Comparison of ENCODE assay signal across 19 cellular contexts in the genomic region with DNA sequence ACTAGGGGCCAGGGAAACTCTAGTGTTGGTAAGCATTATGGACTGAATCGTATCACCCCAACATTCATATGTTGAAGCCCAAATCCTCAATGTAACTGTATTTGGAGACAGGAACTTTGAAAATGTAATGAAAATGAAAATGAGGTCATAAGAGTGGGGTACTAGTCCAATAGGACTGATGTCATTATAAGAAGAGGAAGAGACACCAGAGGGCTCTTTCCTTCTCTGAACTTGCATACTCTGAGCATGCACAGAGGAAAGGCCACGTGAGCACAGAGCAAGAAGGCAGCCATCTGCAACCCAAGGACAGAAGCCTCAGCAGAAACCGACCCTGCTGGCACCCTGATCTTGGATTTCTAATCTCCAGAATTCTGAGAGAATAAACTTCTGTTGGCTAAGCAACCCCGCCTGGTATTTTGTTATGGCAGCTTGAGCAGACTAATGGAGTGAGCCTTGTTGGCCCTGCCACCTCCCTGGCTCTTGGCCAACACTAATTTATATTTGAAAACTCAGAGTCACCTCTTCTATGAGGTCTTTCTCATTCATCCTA.
"Had no signal": no experiment of that assay in that cellular context is flagged by ENCODE, and none has a peak within 500 bp of the region (broad histone marks: within the 10 kb centered on the region; RNA-seq: fewer than 3 reads in every experiment).

No MANE protein-coding gene starts in this region.

- H3K27me3 ChIP-seq: body of pancreas, hepatocyte, left lung, pancreas, tibial artery, vagina had no signal

- H3K27me3 Mint-ChIP-seq: activated B cell treated with CpG ODN at 0.5 μM for 24 hours; activated CD8-positive, alpha-beta T cell treated with anti-CD3 and anti-CD28 coated beads for 36 hours; activated naive CD8-positive, alpha-beta T cell treated with anti-CD3 and anti-CD28 coated beads for 36 hours; naive thymus-derived CD8-positive, alpha-beta T cell had no signal

- H3K27ac Mint-ChIP-seq: activated B cell treated with CpG ODN at 0.5 μM for 24 hours; activated CD8-positive, alpha-beta T cell treated with anti-CD3 and anti-CD28 coated beads for 36 hours; activated naive CD8-positive, alpha-beta T cell treated with anti-CD3 and anti-CD28 coated beads for 36 hours had no signal

- H3K36me3 Mint-ChIP-seq: naive thymus-derived CD8-positive, alpha-beta T cell had no signal

- H3K27ac ChIP-seq: body of pancreas, hepatocyte, left lung, pancreas, tibial artery, vagina had no signal

- H3K79me2 ChIP-seq: hepatocyte had no signal

- H3K4me3 Mint-ChIP-seq: activated B cell treated with CpG ODN at 0.5 μM for 24 hours; activated CD8-positive, alpha-beta T cell treated with anti-CD3 and anti-CD28 coated beads for 36 hours; activated naive CD8-positive, alpha-beta T cell treated with anti-CD3 and anti-CD28 coated beads for 36 hours; naive thymus-derived CD8-positive, alpha-beta T cell had no signal

- ATAC-seq: activated CD8-positive, alpha-beta T cell treated with anti-CD3 and anti-CD28 coated beads for 36 hours; body of pancreas; esophagus mucosa; left lung; mucosa of descending colon; naive thymus-derived CD8-positive, alpha-beta T cell; pancreas; sciatic nerve had no signal

- H3K4me3 ChIP-seq: body of pancreas, hepatocyte, left lung, mucosa of descending colon, pancreas, tibial artery, vagina had no signal

- H3K4me2 ChIP-seq: hepatocyte had no signal

- FAIRE-seq: colon, kidney, pancreas had no signal

- H2AFZ ChIP-seq: hepatocyte had no signal

- H3K36me3 ChIP-seq: pancreas, vagina had no signal

- DNase-seq: activated B cell treated with CpG ODN at 0.5 μM for 24 hours; activated CD4-positive, alpha-beta T cell treated with anti-CD3 and anti-CD28 coated beads for 48 hours; activated CD8-positive, alpha-beta T cell treated with anti-CD3 and anti-CD28 coated beads for 36 hours; activated naive CD8-positive, alpha-beta T cell treated with anti-CD3 and anti-CD28 coated beads for 36 hours; amygdala; body of pancreas; caudate nucleus; kidney; left lung; mammary epithelial cell; mucosa of descending colon; naive thymus-derived CD8-positive, alpha-beta T cell; pancreas; tibial artery had no signal

- H3K4me1 ChIP-seq: body of pancreas, pancreas had no signal

- H3K9me3 Mint-ChIP-seq: activated B cell treated with CpG ODN at 0.5 μM for 24 hours; activated CD8-positive, alpha-beta T cell treated with anti-CD3 and anti-CD28 coated beads for 36 hours; activated naive CD8-positive, alpha-beta T cell treated with anti-CD3 and anti-CD28 coated beads for 36 hours; naive thymus-derived CD8-positive, alpha-beta T cell had no signal

- H3K9me3 ChIP-seq: body of pancreas, left lung, mucosa of descending colon, pancreas, tibial artery, vagina had no signal
